Comparison of ENCODE assay signal across 8 cellular contexts in the genomic region with DNA sequence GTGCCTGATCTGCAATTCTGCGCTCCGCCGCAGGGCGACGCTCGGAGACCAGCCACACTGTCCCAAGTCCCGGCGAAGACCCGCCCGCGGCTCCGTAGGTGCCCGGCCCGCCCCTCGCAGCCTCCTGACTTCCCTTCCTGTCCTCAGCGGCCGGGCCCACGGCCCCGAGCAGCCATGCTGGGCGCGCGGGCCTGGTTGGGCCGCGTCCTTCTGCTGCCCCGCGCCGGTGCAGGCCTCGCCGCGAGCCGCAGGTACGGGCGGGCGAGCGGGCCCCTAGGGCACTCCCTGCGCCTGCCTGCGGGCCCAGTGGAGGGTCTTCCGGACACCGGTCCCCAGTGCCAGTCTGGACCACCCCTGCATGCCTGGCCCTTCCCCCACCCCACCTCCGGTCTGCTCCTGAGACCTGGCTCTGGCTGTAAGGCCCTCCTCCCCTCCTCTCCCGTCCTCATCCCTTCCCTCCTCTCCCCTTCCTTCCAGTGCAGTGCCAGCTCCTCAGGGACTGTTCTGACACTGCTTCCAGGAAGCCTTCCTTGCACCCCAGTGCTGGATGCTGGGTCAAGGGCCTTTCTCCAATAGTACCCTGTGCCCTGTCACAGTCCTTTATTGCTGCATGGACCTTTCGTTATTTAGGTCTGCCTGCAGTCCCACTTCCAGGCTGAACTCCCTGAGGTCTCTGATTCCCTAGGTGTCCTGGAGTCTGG. TPM values are rescaled to one million over a fixed set of nuclear protein-coding genes. Genes with fewer than 3 reads are reported as not detected.
DNase-seq lines count a peak whose midpoint lies in the region; ATAC-seq and TF ChIP-seq lines count a peak whose summit lies in the region.

A gene (plus strand): TSS at position 140 of the 701 bp plus-strand sequence. CDS start 35 bp downstream, at position 175.

- POLR2A ChIA-PET in AG04449 (lab: Yijun Ruan, JAX) = interaction anchor here (0.5 kb wide), 1 partner anchor 440 kb away, joined by 3 read pairs; no protein-coding TSS in a partner anchor

- peak; percentile 94 for TF ChIP-seq CTCF in AG04449 (IDR thresholded peaks at IDR 0.05; ENCODE audit: insufficient read depth, low read length, missing control alignments)

- H3K4me3 ChIP-seq in AG04449 (ENCODE audit: low read depth, low read length) = peak within 1 kb of the TSS; percentile 72

- ATAC-seq in GM18867 (IDR thresholded peaks at IDR 0.05; ENCODE audit: unreplicated experiment) = peak; percentile 77
- peak; percentile 64 for ATAC-seq in HG03135 (IDR thresholded peaks at IDR 0.05; ENCODE audit: unreplicated experiment)

- DNase-seq in AG04449 (ENCODE audit: low read depth, low spot score) (peak; percentile 33), NCI-H226 (peak; percentile 87), cerebellum (ENCODE audit: low spot score) (peak; percentile 94), kidney tubule cell (ENCODE audit: low spot score) (peak; percentile 91)
- peak; percentile 74 for DNase-seq in activated CD4-positive, alpha-beta T cell treated with anti-CD3 and anti-CD28 coated beads for 1 hour
- DNase-seq in stimulated activated CD4-positive, alpha-beta T cell treated with anti-CD3 and anti-CD28 coated beads, Interleukin-1b, Interleukin-23, amount 100 ng/mL, for 1 hour (ENCODE audit: low read depth in 2 of 2) = peak; percentile 48 to 71

- CTCF ChIA-PET in AG04449 (lab: Yijun Ruan, JAX) = interaction anchor here (0.7 to 8.7 kb wide), 21 partner anchors 14 to 305 kb away, joined by 3 to 265 read pairs (median 3); a partner anchor contains a TSS

RNA-seq across cellular contexts. Expression of the gene that starts here (rescaled TPM):
- 15.6 TPM for total RNA-seq in cerebellum

Comparison
In these comparisons a context has a peak if more than half of its experiments do, and no peak if none do; other contexts are left out.
1. Peak in every context shown above with its lines: DNase-seq, ATAC-seq and H3K4me3 ChIP-seq.
2. DNase-seq: peak in every context shown above with its lines; median percentile 94 in cerebellum; 91 in kidney tubule cell; 87 in NCI-H226; 74 in activated CD4-positive, alpha-beta T cell treated with anti-CD3 and anti-CD28 coated beads for 1 hour; 60 in stimulated activated CD4-positive, alpha-beta T cell treated with anti-CD3 and anti-CD28 coated beads, Interleukin-1b, Interleukin-23, amount 100 ng/mL, for 1 hour; 33 in AG04449.